11 cellular contexts compared by ENCODE assay signal in genomic region chr16:6335072-6335471, GRCh38.
DNase-seq lines count a peak whose midpoint lies in the region; ATAC-seq, FAIRE-seq and TF ChIP-seq lines count a peak whose summit lies in the region.
"Had no signal": no experiment of that assay in that cellular context is flagged by ENCODE, and none has a peak within 500 bp of the region (broad histone marks: within the 10 kb centered on the region; RNA-seq: fewer than 3 reads in every experiment).

No MANE protein-coding gene starts in this region.

- FAIRE-seq in K562 (lab: Jason Lieb, UNC) (peak; percentile 80), small intestine (lab: Jason Lieb, UNC) (no peak)
- FAIRE-seq: endothelial cell of umbilical vein had no signal

- in situ Hi-C loops in K562 (cut with MboI) = no loop called here

- POLR2A ChIA-PET in K562 (lab: Yijun Ruan, JAX) = no interaction called here

- H3K36me3 ChIP-seq in K562 (ENCODE audit: control insufficient read depth, insufficient read depth, low read length) (no peaks in the 10 kb centered on the region), neural cell (ENCODE audit: insufficient read depth, low read length) (no peaks in the 10 kb centered on the region), gastroesophageal sphincter (no peaks in the 10 kb centered on the region), small intestine (ENCODE audit: control insufficient read depth in 2 of 2, insufficient read depth in 2 of 2, low read length in 2 of 2) (no peaks in the 10 kb centered on the region)

- H4K20me1 ChIP-seq in K562 (replicated peaks; ENCODE audit: control insufficient read depth, insufficient read depth, low read length) (no peaks in the 10 kb centered on the region), neural cell (ENCODE audit: insufficient read depth) (no peaks in the 10 kb centered on the region)

- H3K4me2 ChIP-seq in K562 (ENCODE audit: insufficient read depth, low read length) = no peak overlapping the region
- no peak overlapping the region for H3K4me2 ChIP-seq in neural cell (ENCODE audit: low read length)

- 3% methylated on average over 6 of the region's 6 CpGs for WGBS in K562 (ENCODE audit: insufficient coverage, low coverage, missing lambda C conversion rate)
- WGBS in gastroesophageal sphincter (ENCODE audit: low coverage in 1 of 2), 2 donors = 51 to 68% methylated on average over 6 of the region's 6 CpGs
- WGBS in small intestine, 3 donors = 61 to 75% (median 73%) methylated on average over 6 of the region's 6 CpGs

- H3K79me2 ChIP-seq in K562 (ENCODE audit: control insufficient read depth, insufficient read depth, low read length) (no peaks in the 10 kb centered on the region), neural cell (replicated peaks; ENCODE audit: insufficient read depth, low read length) (no peaks in the 10 kb centered on the region)

- DNase-seq in DMS53 (lab: John Stamatoyannopoulos, UW) = peak; percentile 36
- DNase-seq in DMS53 treated with DMSO at 0.1 percent for 48 hours (lab: John Stamatoyannopoulos, UW; ENCODE audit: unreplicated experiment) = no peak
- DNase-seq in HuH-7 (ENCODE audit: low spot score) = peak; percentile 12
- peak; percentile 42 to 57 (median 50) for DNase-seq in K562 (ENCODE audit: extremely low read depth in 1 of 4, low spot score in 3 of 4)
- DNase-seq in activated CD4-positive, alpha-beta T cell treated with anti-CD3 and anti-CD28 coated beads for 1 hour = no peak
- no peak for DNase-seq in small intestine
- DNase-seq: activated T-cell treated with anti-CD3 and anti-CD28 coated beads, Interleukin-2, amount 50 U/mL, for 4 hours had no signal

- H3K27me3 ChIP-seq in K562 (ENCODE audit: control insufficient read depth in 2 of 2, insufficient read depth in 2 of 2, low read length in 2 of 2) = no peaks in the 10 kb centered on the region
- no peaks in the 10 kb centered on the region for H3K27me3 ChIP-seq in neural cell (ENCODE audit: insufficient read depth, low read depth, low read length)
- H3K27me3 ChIP-seq in gastroesophageal sphincter = no peaks in the 10 kb centered on the region
- H3K27me3 ChIP-seq in small intestine (ENCODE audit: control insufficient read depth in 2 of 2, insufficient read depth in 2 of 2, low read length in 2 of 2) = no peaks in the 10 kb centered on the region

- TF ChIP-seq POLR2A in K562 (conservative IDR thresholded peaks at IDR 0.05) = no peak
- TF ChIP-seq POLR2A in gastroesophageal sphincter (IDR thresholded peaks at IDR 0.05) = no peak

- H3K9me2 ChIP-seq in neural cell (ENCODE audit: insufficient read depth, low read length) = no peaks in the 10 kb centered on the region

- no peaks in the 10 kb centered on the region for H3K9me3 ChIP-seq in K562 (replicated peaks; ENCODE audit: control insufficient read depth, insufficient read depth, low read depth, low read length)
- no peaks in the 10 kb centered on the region for H3K9me3 ChIP-seq in neural cell (ENCODE audit: low read length)
- H3K9me3 ChIP-seq in gastroesophageal sphincter = peaks cover 0 to 6% (median 0%) of the 10 kb centered on the region in 3 donors
- no peaks in the 10 kb centered on the region for H3K9me3 ChIP-seq in small intestine (ENCODE audit: control insufficient read depth, low read depth)

- H3K9me1 ChIP-seq in K562 (ENCODE audit: control insufficient read depth, insufficient read depth, low read length) = no peaks in the 10 kb centered on the region

- no peak for TF ChIP-seq EP300 in K562 (IDR thresholded peaks at IDR 0.05; ENCODE audit: low read length)
- TF ChIP-seq EP300 in neural cell (conservative IDR thresholded peaks at IDR 0.05; ENCODE audit: poor library complexity, severe bottlenecking) = no peak
- no peak for TF ChIP-seq EP300 in gastroesophageal sphincter (IDR thresholded peaks at IDR 0.05)

- no peaks in the 10 kb centered on the region for H3K4me1 ChIP-seq in K562 (replicated peaks in 1 of 2; ENCODE audit: control insufficient read depth in 2 of 2, insufficient read depth in 2 of 2, low read length in 2 of 2)
- no peaks in the 10 kb centered on the region for H3K4me1 ChIP-seq in gastroesophageal sphincter
- no peaks in the 10 kb centered on the region for H3K4me1 ChIP-seq in small intestine (ENCODE audit: control insufficient read depth in 2 of 2, insufficient read depth in 1 of 2, low read depth in 1 of 2, low read length in 1 of 2)

- TF ChIP-seq CTCF in K562 (IDR thresholded peaks at IDR 0.05 in 2 of 3, conservative IDR thresholded peaks at IDR 0.05 in 1 of 3; ENCODE audit: insufficient read depth in 2 of 3, low read depth in 1 of 3, low read length in 3 of 3) (peak; percentile 34 to 59 (median 42); a peak in 4 of 6 replicates), neural cell (IDR thresholded peaks at IDR 0.05; ENCODE audit: poor library complexity, severe bottlenecking) (peak; percentile 54), gastroesophageal sphincter (IDR thresholded peaks at IDR 0.05) (no peak)

- H3F3A ChIP-seq in neural cell (ENCODE audit: insufficient read depth, low read length, poor library complexity, severe bottlenecking) = no peaks in the 10 kb centered on the region

- TF ChIP-seq RAD21 in K562 (CRISPR knock-in tag; conservative IDR thresholded peaks at IDR 0.05 in 1 of 2, IDR thresholded peaks at IDR 0.05 in 1 of 2) (no peak), neural cell (conservative IDR thresholded peaks at IDR 0.05) (no peak)

- BruUV-seq in K562 (replicated peaks; lab: Mats Ljungman, UMichigan) = no TSS peak

- H3K4me3 ChIP-seq in K562 (no peak overlapping the region), neural cell (ENCODE audit: low read length) (no peak overlapping the region), gastroesophageal sphincter (no peak overlapping the region), small intestine (ENCODE audit: low read depth in 1 of 2, low read length in 2 of 2) (no peak overlapping the region)

- CTCF ChIA-PET in K562 (lab: Yijun Ruan, JAX; ENCODE audit: low intra/inter-chr PET ratio) = no interaction called here

- ATAC-seq in K562 (peak; percentile 76), gastroesophageal sphincter (no peak)
- ATAC-seq: activated T-cell treated with anti-CD3 and anti-CD28 coated beads, Interleukin-2, amount 50 U/mL, for 4 hours; Right ventricle myocardium inferior had no signal

- H2AFZ ChIP-seq in K562 (ENCODE audit: low read depth, low read length) (no peak overlapping the region), neural cell (ENCODE audit: low read depth, low read length) (no peak overlapping the region)

- intact Hi-C loops in K562 (cut with micrococcal nuclease) = no loop called here

- H3K9ac ChIP-seq in K562 (ENCODE audit: insufficient read depth in 1 of 2, low read depth in 2 of 2, low read length in 2 of 2) (no peak overlapping the region), neural cell (ENCODE audit: low read length) (no peak overlapping the region)

- no peak overlapping the region for H3K27ac ChIP-seq in K562 (ENCODE audit: extremely low read depth, low read depth, low read length)
- no peak overlapping the region for H3K27ac ChIP-seq in neural cell (ENCODE audit: low read length)
- H3K27ac ChIP-seq in gastroesophageal sphincter = no peak overlapping the region
- H3K27ac ChIP-seq in small intestine (ENCODE audit: low read depth in 1 of 2, low read length in 1 of 2) = no peak overlapping the region

TF ChIP-seq in K562, 482 proteins besides CTCF, POLR2A, EP300 and RAD21:
- TF ChIP-seq CBFA2T3 (IDR thresholded peaks at IDR 0.05) (no peak), NR1H2 (CRISPR knock-in tag; IDR thresholded peaks at IDR 0.05) (no peak), ZFP1 (CRISPR knock-in tag; IDR thresholded peaks at IDR 0.05) (no peak), ETV1 (tag; conservative IDR thresholded peaks at IDR 0.05; ENCODE audit: low read depth) (no peak), ESRRB (CRISPR knock-in tag; IDR thresholded peaks at IDR 0.05; ENCODE audit: borderline replicate concordance) (no peak), ZFP36 (IDR thresholded peaks at IDR 0.05; ENCODE audit: low read depth, low read length, partially characterized antibody) (no peak), RHOXF2B (CRISPR knock-in tag; conservative IDR thresholded peaks at IDR 0.05) (no peak)

TF ChIP-seq in neural cell, 6 proteins besides CTCF, POLR2A, EP300 and RAD21:
- no peak for TF ChIP-seq POLR2AphosphoS5 (IDR thresholded peaks at IDR 0.05)
- no peak for TF ChIP-seq EZH2 (IDR thresholded peaks at IDR 0.05; ENCODE audit: borderline replicate concordance, insufficient read depth, low read length, poor library complexity, severe bottlenecking)
- no peak for TF ChIP-seq TAF1 (IDR thresholded peaks at IDR 0.05; ENCODE audit: low read depth)
- TF ChIP-seq, protein P1, sequence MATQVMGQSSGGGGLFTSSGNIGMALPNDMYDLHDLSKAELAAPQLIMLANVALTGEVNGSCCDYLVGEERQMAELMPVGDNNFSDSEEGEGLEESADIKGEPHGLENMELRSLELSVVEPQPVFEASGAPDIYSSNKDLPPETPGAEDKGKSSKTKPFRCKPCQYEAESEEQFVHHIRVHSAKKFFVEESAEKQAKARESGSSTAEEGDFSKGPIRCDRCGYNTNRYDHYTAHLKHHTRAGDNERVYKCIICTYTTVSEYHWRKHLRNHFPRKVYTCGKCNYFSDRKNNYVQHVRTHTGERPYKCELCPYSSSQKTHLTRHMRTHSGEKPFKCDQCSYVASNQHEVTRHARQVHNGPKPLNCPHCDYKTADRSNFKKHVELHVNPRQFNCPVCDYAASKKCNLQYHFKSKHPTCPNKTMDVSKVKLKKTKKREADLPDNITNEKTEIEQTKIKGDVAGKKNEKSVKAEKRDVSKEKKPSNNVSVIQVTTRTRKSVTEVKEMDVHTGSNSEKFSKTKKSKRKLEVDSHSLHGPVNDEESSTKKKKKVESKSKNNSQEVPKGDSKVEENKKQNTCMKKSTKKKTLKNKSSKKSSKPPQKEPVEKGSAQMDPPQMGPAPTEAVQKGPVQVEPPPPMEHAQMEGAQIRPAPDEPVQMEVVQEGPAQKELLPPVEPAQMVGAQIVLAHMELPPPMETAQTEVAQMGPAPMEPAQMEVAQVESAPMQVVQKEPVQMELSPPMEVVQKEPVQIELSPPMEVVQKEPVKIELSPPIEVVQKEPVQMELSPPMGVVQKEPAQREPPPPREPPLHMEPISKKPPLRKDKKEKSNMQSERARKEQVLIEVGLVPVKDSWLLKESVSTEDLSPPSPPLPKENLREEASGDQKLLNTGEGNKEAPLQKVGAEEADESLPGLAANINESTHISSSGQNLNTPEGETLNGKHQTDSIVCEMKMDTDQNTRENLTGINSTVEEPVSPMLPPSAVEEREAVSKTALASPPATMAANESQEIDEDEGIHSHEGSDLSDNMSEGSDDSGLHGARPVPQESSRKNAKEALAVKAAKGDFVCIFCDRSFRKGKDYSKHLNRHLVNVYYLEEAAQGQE (IDR thresholded peaks at IDR 0.05; ENCODE audit: borderline replicate concordance) = no peak
- no peak for TF ChIP-seq MXI1 (conservative IDR thresholded peaks at IDR 0.05; ENCODE audit: poor library complexity, severe bottlenecking)
- TF ChIP-seq SMC3 (conservative IDR thresholded peaks at IDR 0.05; ENCODE audit: poor library complexity) = no peak

Comparison
In these comparisons a context has a peak if more than half of its experiments do, and no peak if none do; other contexts are left out.
1. DNase-seq: peak in DMS53 (single experiment), HuH-7 (single experiment) and K562 (4 of 4); none in DMS53 treated with DMSO at 0.1 percent for 48 hours (single experiment), activated CD4-positive, alpha-beta T cell treated with anti-CD3 and anti-CD28 coated beads for 1 hour (single experiment) and small intestine (single experiment).
2. CTCF ChIP-seq: peak in K562 (3 of 3) and neural cell (single experiment); none in gastroesophageal sphincter (0 of 4).